Comparison of ENCODE assay signal across 23 cellular contexts in the genomic region with DNA sequence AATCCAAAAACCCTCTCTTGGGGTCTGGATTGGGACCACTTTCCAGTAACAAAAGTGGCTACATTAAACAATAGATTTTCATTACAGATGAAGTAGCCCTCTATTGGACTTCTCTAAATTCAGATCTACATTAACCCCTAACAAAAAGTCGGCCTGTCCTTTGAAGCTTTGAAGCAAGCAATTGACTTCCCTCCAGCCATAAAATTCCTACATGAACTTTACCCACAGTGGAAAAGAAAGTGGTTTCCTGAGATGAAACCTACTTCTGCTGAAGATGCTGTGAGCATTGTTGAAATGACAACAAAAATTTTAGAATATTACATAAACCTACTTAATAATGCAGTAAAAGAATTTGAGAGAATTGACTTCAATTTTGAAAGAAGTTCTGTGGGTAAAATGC.
A peak's percentile ranks its signal among the peaks of the same experiment; 100 is the strongest.
DNase-seq lines count a peak whose midpoint lies in the region; ATAC-seq, FAIRE-seq and TF ChIP-seq lines count a peak whose summit lies in the region.
"Had no signal": no experiment of that assay in that cellular context is flagged by ENCODE, and none has a peak within 500 bp of the region (broad histone marks: within the 10 kb centered on the region; RNA-seq: fewer than 3 reads in every experiment).

No MANE protein-coding gene starts in this region.

- WGBS in small intestine, 3 donors: 10 to 64% (median 21%) methylated on average over 1 of the region's 1 CpG
- 57 to 71% methylated on average over 1 of the region's 1 CpG for WGBS in lower leg skin, 2 donors

- TF ChIP-seq CTCF in PC-9 (conservative IDR thresholded peaks at IDR 0.05) (no peak), lower leg skin (IDR thresholded peaks at IDR 0.05) (no peak), Peyer's patch (IDR thresholded peaks at IDR 0.05) (no peak)

- no peaks in the 10 kb centered on the region for H3K79me2 ChIP-seq in PC-9 (ENCODE audit: low read depth)

- H3K4me1 ChIP-seq in PC-9 (replicated peaks; ENCODE audit: insufficient read depth) (peaks cover 36% of the 10 kb centered on the region), small intestine (ENCODE audit: control insufficient read depth in 2 of 2, insufficient read depth in 1 of 2, low read depth in 1 of 2, low read length in 1 of 2) (peaks cover 0 to 4% of the 10 kb centered on the region in 2 donors), Peyer's patch (peaks cover 0 to 8% (median 0%) of the 10 kb centered on the region in 4 donors)
- H3K4me1 ChIP-seq: A549, SJCRH30 had no signal

- peak overlapping the region; percentile 59; the same call in 1 of the 2 replicates for H3K4me2 ChIP-seq in PC-9
- H3K4me2 ChIP-seq: A549 had no signal

- ATAC-seq in left colon (peak; percentile 67), GM18870 (IDR thresholded peaks at IDR 0.05; ENCODE audit: unreplicated experiment) (no peak)
- ATAC-seq: A549, PC-3 had no signal

- H3K36me3 ChIP-seq in PC-9 (ENCODE audit: low read depth): no peaks in the 10 kb centered on the region
- no peaks in the 10 kb centered on the region for H3K36me3 ChIP-seq in small intestine (ENCODE audit: control insufficient read depth in 2 of 2, insufficient read depth in 2 of 2, low read length in 2 of 2)
- H3K36me3 ChIP-seq in Peyer's patch: no peaks in the 10 kb centered on the region
- H3K36me3 ChIP-seq: SJCRH30 had no signal

- intact Hi-C loops in PC-9 (cut with micrococcal nuclease; ENCODE audit: unreplicated experiment) (no loop called here), left colon (cut with DNase I, micrococcal nuclease) (no loop called here), lower leg skin (cut with DNase I; ENCODE audit: low total_unique reads) (no loop called here)

- H4K20me1 ChIP-seq in PC-9 (ENCODE audit: insufficient read depth): no peaks in the 10 kb centered on the region

- TF ChIP-seq POLR2A in lower leg skin (IDR thresholded peaks at IDR 0.05) (no peak), Peyer's patch (IDR thresholded peaks at IDR 0.05) (no peak)

- H3K27me3 ChIP-seq in PC-9 (ENCODE audit: insufficient read depth, low read depth) (no peaks in the 10 kb centered on the region), small intestine (ENCODE audit: control insufficient read depth in 2 of 2, insufficient read depth in 2 of 2, low read length in 2 of 2) (no peaks in the 10 kb centered on the region), Peyer's patch (no peaks in the 10 kb centered on the region)
- H3K27me3 ChIP-seq: SJCRH30 had no signal

- peak; percentile 0 for DNase-seq in HT-29 (ENCODE audit: low spot score)
- no peak for DNase-seq in PC-9
- DNase-seq in left colon: no peak
- DNase-seq in small intestine: peak; percentile 72
- DNase-seq in lower leg skin (ENCODE audit: low spot score in 2 of 2): no peak
- DNase-seq in Peyer's patch: no peak
- DNase-seq: CD4-positive, alpha-beta T cell; NCI-H1417; NCI-H187; NCI-H2107; NCI-H2227 treated with DMSO at 0.1 percent for 48 hours; NCI-H510A treated with DMSO at 0.1 percent for 48 hours; NCI-H774; PC-3; SJCRH30 had no signal

- no peak overlapping the region for H2AFZ ChIP-seq in PC-9

- peak overlapping the region; percentile 87 for H3K27ac ChIP-seq in PC-9
- H3K27ac ChIP-seq in small intestine (ENCODE audit: low read depth in 1 of 2, low read length in 1 of 2): no peak overlapping the region
- peak overlapping the region in 2 of 4 donors; percentile 44 to 83 for H3K27ac ChIP-seq in Peyer's patch
- H3K27ac ChIP-seq: A549, HL-60, SJCRH30 had no signal

- FAIRE-seq in small intestine (lab: Jason Lieb, UNC): no peak
- FAIRE-seq: D721Med, GM12892, GM18507, H1, HTR-8/SVneo had no signal

- H3K4me3 ChIP-seq in PC-9: 0 out of 2 replicates have a peak overlapping the region, but pooled peaks have one; percentile 15
- no peak overlapping the region for H3K4me3 ChIP-seq in small intestine (ENCODE audit: low read depth in 1 of 2, low read length in 2 of 2)
- H3K4me3 ChIP-seq in lower leg skin (ENCODE audit: low read depth, poor library complexity, severe bottlenecking): no peak overlapping the region
- no peak overlapping the region for H3K4me3 ChIP-seq in Peyer's patch
- H3K4me3 ChIP-seq: A549, SJCRH30 had no signal

- POLR2A ChIA-PET in PC-9 (lab: Charles Lee; ENCODE audit: unreplicated experiment): no interaction called here

- CTCF ChIA-PET in PC-9 (lab: Charles Lee): no interaction called here

- BruUV-seq in PC-9 (replicated peaks; lab: Mats Ljungman, UMichigan): no TSS peak

- H3K9me2 ChIP-seq in PC-9 (ENCODE audit: insufficient read depth): no peaks in the 10 kb centered on the region

- H3K9me3 ChIP-seq in PC-9 (ENCODE audit: insufficient read depth, low read depth): peaks cover 8% of the 10 kb centered on the region; the same call in 1 of the 2 replicates
- H3K9me3 ChIP-seq in small intestine (ENCODE audit: control insufficient read depth, low read depth): no peaks in the 10 kb centered on the region
- H3K9me3 ChIP-seq in Peyer's patch: no peaks in the 10 kb centered on the region
- H3K9me3 ChIP-seq: A549, SJCRH30 had no signal

- H3F3A ChIP-seq in PC-9 (ENCODE audit: insufficient read depth, low read depth): peaks cover 29% of the 10 kb centered on the region

Comparison
In these comparisons a context has a peak if more than half of its experiments do, and no peak if none do; other contexts are left out.
1. DNase-seq: peak in HT-29 (single experiment) and small intestine (single experiment); none in PC-9 (0 of 2), left colon (0 of 2), lower leg skin (0 of 2) and Peyer's patch (0 of 3).